Comparison of ENCODE assay signal across 23 cellular contexts in the genomic region with DNA sequence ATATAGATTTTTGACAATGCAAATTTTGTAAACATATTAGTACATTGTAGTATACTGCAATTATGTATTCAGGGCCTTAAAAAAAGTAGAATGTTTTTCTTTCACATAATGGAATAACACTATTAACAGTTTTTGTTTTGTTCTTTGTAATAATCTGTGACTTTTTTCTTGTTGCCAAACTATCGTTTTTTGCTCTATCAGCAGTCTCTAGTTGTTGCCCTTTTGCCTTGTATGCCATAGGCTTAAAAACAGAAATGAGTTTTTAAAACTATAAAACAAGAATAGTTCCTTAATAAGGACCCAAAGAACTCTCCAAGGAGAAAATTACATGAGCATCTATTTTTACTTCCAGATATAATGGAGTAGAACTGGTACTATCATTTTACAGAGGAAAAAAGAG. TPM values are rescaled to one million over a fixed set of nuclear protein-coding genes. Genes with fewer than 3 reads are reported as not detected.
A peak's percentile ranks its signal among the peaks of the same experiment; 100 is the strongest.
DNase-seq lines count a peak whose midpoint lies in the region; ATAC-seq, FAIRE-seq and TF ChIP-seq lines count a peak whose summit lies in the region.
"Had no signal": no experiment of that assay in that cellular context is flagged by ENCODE, and none has a peak within 500 bp of the region (broad histone marks: within the 10 kb centered on the region; RNA-seq: fewer than 3 reads in every experiment).

No MANE protein-coding gene starts in this region.

- peak; percentile 40 for FAIRE-seq in GM19239 (lab: Jason Lieb, UNC)

- peaks cover 0 to 2% (median 0%) of the 10 kb centered on the region in 7 donors for H3K9me3 Mint-ChIP-seq in CD14-positive monocyte
- no peaks in the 10 kb centered on the region for H3K9me3 Mint-ChIP-seq in central memory CD8-positive, alpha-beta T cell
- H3K9me3 Mint-ChIP-seq in natural killer cell treated with Interleukin-12 subunit alpha and Interleukin-12 subunit beta and Interleukin-15 and Interleukin-18, amount 100 ng/mL, for 72 hours = no peaks in the 10 kb centered on the region
- peaks cover 6% of the 10 kb centered on the region for H3K9me3 Mint-ChIP-seq in activated T-helper 2 cell treated with anti-CD3 and anti-CD28 coated beads, Interferon-gamma antibody, Interleukin-2, Interleukin-4, amounts not matched to agents 10 μg/mL and 5 μg/mL and 100 μg/mL, durations not matched to agents 14 hours and 24 hours and 36 hours
- H3K9me3 Mint-ChIP-seq: H9 had no signal

- peaks cover 41% of the 10 kb centered on the region for H3K4me1 Mint-ChIP-seq in CD14-positive monocyte
- peaks cover 50% of the 10 kb centered on the region for H3K4me1 Mint-ChIP-seq in central memory CD8-positive, alpha-beta T cell
- H3K4me1 Mint-ChIP-seq in natural killer cell treated with Interleukin-12 subunit alpha and Interleukin-12 subunit beta and Interleukin-15 and Interleukin-18, amount 100 ng/mL, for 72 hours (ENCODE audit: low read depth in 2 of 2) = peaks cover 40 to 44% of the 10 kb centered on the region in 2 donors
- peaks cover 36% of the 10 kb centered on the region for H3K4me1 Mint-ChIP-seq in activated T-helper 2 cell treated with anti-CD3 and anti-CD28 coated beads, Interferon-gamma antibody, Interleukin-2, Interleukin-4, amounts not matched to agents 10 μg/mL and 5 μg/mL and 100 μg/mL, durations not matched to agents 14 hours and 24 hours and 36 hours (ENCODE audit: low read depth)

- H3K27ac Mint-ChIP-seq in CD14-positive monocyte = peak overlapping the region in 5 of 7 donors; percentile 35 to 62 (median 49)
- peak overlapping the region; percentile 66 for H3K27ac Mint-ChIP-seq in central memory CD8-positive, alpha-beta T cell (ENCODE audit: low read depth)
- H3K27ac Mint-ChIP-seq in natural killer cell treated with Interleukin-12 subunit alpha and Interleukin-12 subunit beta and Interleukin-15 and Interleukin-18, amount 100 ng/mL, for 72 hours = peak overlapping the region; percentile 21 to 65
- no peak overlapping the region for H3K27ac Mint-ChIP-seq in activated T-helper 2 cell treated with anti-CD3 and anti-CD28 coated beads, Interferon-gamma antibody, Interleukin-2, Interleukin-4, amounts not matched to agents 10 μg/mL and 5 μg/mL and 100 μg/mL, durations not matched to agents 14 hours and 24 hours and 36 hours
- H3K27ac Mint-ChIP-seq: activated CD4-positive, alpha-beta memory T cell treated with anti-CD3 and anti-CD28 coated beads for 36 hours; T-helper 1 cell treated with Interleukin-12 subunit alpha and Interleukin-12 subunit beta and Interleukin-4 antibody, amounts not matched to agents 30 μg/mL and 1 μg/mL, for 36 hours had no signal

- intact Hi-C loops in CD14-positive monocyte (cut with micrococcal nuclease) = no loop called here
- intact Hi-C loops in activated T-helper 2 cell treated with anti-CD3 and anti-CD28 coated beads, Interferon-gamma antibody, Interleukin-2, Interleukin-4, amounts not matched to agents 10 μg/mL and 5 μg/mL and 100 μg/mL, durations not matched to agents 14 hours and 24 hours and 36 hours (cut with micrococcal nuclease) = no loop called here

- H3K36me3 Mint-ChIP-seq in CD14-positive monocyte = no peaks in the 10 kb centered on the region
- peaks cover 4% of the 10 kb centered on the region for H3K36me3 Mint-ChIP-seq in central memory CD8-positive, alpha-beta T cell (ENCODE audit: insufficient read depth)
- H3K36me3 Mint-ChIP-seq in natural killer cell treated with Interleukin-12 subunit alpha and Interleukin-12 subunit beta and Interleukin-15 and Interleukin-18, amount 100 ng/mL, for 72 hours = peaks cover 4% of the 10 kb centered on the region
- H3K36me3 Mint-ChIP-seq in activated T-helper 2 cell treated with anti-CD3 and anti-CD28 coated beads, Interferon-gamma antibody, Interleukin-2, Interleukin-4, amounts not matched to agents 10 μg/mL and 5 μg/mL and 100 μg/mL, durations not matched to agents 14 hours and 24 hours and 36 hours (ENCODE audit: low read depth) = peaks cover 10% of the 10 kb centered on the region

- H3K27me3 Mint-ChIP-seq in CD14-positive monocyte (ENCODE audit: low read depth in 3 of 3) = peaks cover 0 to 1% (median 0%) of the 10 kb centered on the region in 3 donors
- no peaks in the 10 kb centered on the region for H3K27me3 Mint-ChIP-seq in central memory CD8-positive, alpha-beta T cell
- H3K27me3 Mint-ChIP-seq in natural killer cell treated with Interleukin-12 subunit alpha and Interleukin-12 subunit beta and Interleukin-15 and Interleukin-18, amount 100 ng/mL, for 72 hours = no peaks in the 10 kb centered on the region
- no peaks in the 10 kb centered on the region for H3K27me3 Mint-ChIP-seq in activated T-helper 2 cell treated with anti-CD3 and anti-CD28 coated beads, Interferon-gamma antibody, Interleukin-2, Interleukin-4, amounts not matched to agents 10 μg/mL and 5 μg/mL and 100 μg/mL, durations not matched to agents 14 hours and 24 hours and 36 hours (ENCODE audit: low read depth)
- H3K27me3 Mint-ChIP-seq: activated CD4-positive, alpha-beta memory T cell treated with anti-CD3 and anti-CD28 coated beads for 36 hours; brain had no signal

- no peak overlapping the region for H3K4me3 Mint-ChIP-seq in CD14-positive monocyte
- H3K4me3 Mint-ChIP-seq in central memory CD8-positive, alpha-beta T cell = peak overlapping the region; percentile 48
- peak overlapping the region; percentile 68 for H3K4me3 Mint-ChIP-seq in natural killer cell treated with Interleukin-12 subunit alpha and Interleukin-12 subunit beta and Interleukin-15 and Interleukin-18, amount 100 ng/mL, for 72 hours
- no peak overlapping the region for H3K4me3 Mint-ChIP-seq in activated T-helper 2 cell treated with anti-CD3 and anti-CD28 coated beads, Interferon-gamma antibody, Interleukin-2, Interleukin-4, amounts not matched to agents 10 μg/mL and 5 μg/mL and 100 μg/mL, durations not matched to agents 14 hours and 24 hours and 36 hours (ENCODE audit: low read depth)
- H3K4me3 Mint-ChIP-seq: activated CD4-positive, alpha-beta memory T cell treated with anti-CD3 and anti-CD28 coated beads for 36 hours; brain; H9; T-helper 1 cell treated with Interleukin-12 subunit alpha and Interleukin-12 subunit beta and Interleukin-4 antibody, amounts not matched to agents 30 μg/mL and 1 μg/mL, for 36 hours had no signal

- no peak for ATAC-seq in central memory CD8-positive, alpha-beta T cell (replicated peaks; ENCODE audit: extremely low read depth, poor library complexity, severe bottlenecking)
- ATAC-seq in natural killer cell treated with Interleukin-12 subunit alpha and Interleukin-12 subunit beta and Interleukin-15 and Interleukin-18, amount 100 ng/mL, for 72 hours = no peak
- ATAC-seq: activated CD4-positive, CD25-positive, alpha-beta regulatory T cell treated with anti-CD3 and anti-CD28 coated beads, Interleukin-2, amount 50 U/mL, for 24 hours; sciatic nerve had no signal

- DNase-seq in CD14-positive monocyte (ENCODE audit: low spot score) (no peak), GM19239 (ENCODE audit: insufficient read length, low spot score) (no peak), foreskin melanocyte (no peak), GM20000 (ENCODE audit: low spot score) (no peak)
- DNase-seq in central memory CD8-positive, alpha-beta T cell (ENCODE audit: low spot score in 2 of 2) = no peak
- no peak for DNase-seq in natural killer cell treated with Interleukin-12 subunit alpha and Interleukin-12 subunit beta and Interleukin-15 and Interleukin-18, amount 100 ng/mL, for 72 hours (ENCODE audit: low spot score)
- DNase-seq in activated T-helper 2 cell treated with anti-CD3 and anti-CD28 coated beads, Interferon-gamma antibody, Interleukin-2, Interleukin-4, amounts not matched to agents 10 μg/mL and 5 μg/mL and 100 μg/mL, durations not matched to agents 14 hours and 24 hours and 36 hours (ENCODE audit: low spot score) = no peak
- DNase-seq: activated CD4-positive, alpha-beta memory T cell treated with anti-CD3 and anti-CD28 coated beads for 36 hours; activated gamma-delta T cell; H9; head of caudate nucleus; Karpas-422; kidney glomerular epithelial cell; mammary epithelial cell; MV-4-11; NCI-H1436 treated with DMSO at 0.1 percent for 48 hours; NCI-H446 treated with DMSO at 0.1 percent for 48 hours; NCI-H82; stimulated activated naive CD4-positive, alpha-beta T cell had no signal

- TF ChIP-seq CTCF in CD14-positive monocyte (IDR thresholded peaks at IDR 0.05) (no peak), GM20000 (IDR thresholded peaks at IDR 0.05; ENCODE audit: extremely low read depth, missing control alignments) (no peak)

RNA-seq across cellular contexts. Expression of gene REPS1, which starts 29.5 kb away (rescaled TPM):
- polyA plus RNA-seq in CD14-positive monocyte = 10 to 100 TPM; 11.9 to 14.0 TPM
- total RNA-seq in natural killer cell treated with Interleukin-12 subunit alpha and Interleukin-12 subunit beta and Interleukin-15 and Interleukin-18, amount 100 ng/mL, for 72 hours = 10 to 100 TPM; 43.4 to 68.6 TPM
- total RNA-seq in activated T-helper 2 cell treated with anti-CD3 and anti-CD28 coated beads, Interferon-gamma antibody, Interleukin-2, Interleukin-4, amounts not matched to agents 10 μg/mL and 5 μg/mL and 100 μg/mL, durations not matched to agents 14 hours and 24 hours and 36 hours = 96.3 and 99.8 TPM in 2 replicates

Comparison
In these comparisons a context has a peak if more than half of its experiments do, and no peak if none do; other contexts are left out.
1. H3K4me3 Mint-ChIP-seq: peak in central memory CD8-positive, alpha-beta T cell (single experiment) and natural killer cell treated with Interleukin-12 subunit alpha and Interleukin-12 subunit beta and Interleukin-15 and Interleukin-18, amount 100 ng/mL, for 72 hours (single experiment); none in CD14-positive monocyte (0 of 2) and activated T-helper 2 cell treated with anti-CD3 and anti-CD28 coated beads, Interferon-gamma antibody, Interleukin-2, Interleukin-4, amounts not matched to agents 10 μg/mL and 5 μg/mL and 100 μg/mL, durations not matched to agents 14 hours and 24 hours and 36 hours (single experiment).